ENCODE assay signal across 10 cellular contexts in the genomic region with DNA sequence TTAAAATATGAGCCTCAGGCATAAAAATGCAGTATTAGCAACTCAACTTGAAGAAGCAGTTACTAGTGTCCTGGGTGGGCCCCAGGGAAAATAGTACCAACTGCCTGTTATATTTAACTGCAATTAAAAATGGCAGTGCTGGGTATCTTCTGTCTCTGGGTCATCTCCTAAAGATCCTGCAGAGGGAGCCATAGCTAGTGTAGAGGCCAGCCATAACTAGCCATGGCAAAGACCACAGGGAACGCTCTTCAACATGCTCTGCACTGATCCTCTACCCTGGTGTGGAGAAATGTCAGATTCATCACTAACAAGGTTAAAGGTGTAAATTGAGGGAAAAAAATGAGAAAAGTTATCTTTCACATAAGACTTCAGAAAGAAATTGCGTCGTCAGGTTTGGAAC.
DNase-seq lines count a peak whose midpoint lies in the region; ATAC-seq and TF ChIP-seq lines count a peak whose summit lies in the region.
"Had no signal": no experiment of that assay in that cellular context is flagged by ENCODE, and none has a peak within 500 bp of the region (broad histone marks: within the 10 kb centered on the region; RNA-seq: fewer than 3 reads in every experiment).

No MANE protein-coding gene starts in this region.

- H3K4me3 ChIP-seq in AG04449 (ENCODE audit: low read depth, low read length) (no peak overlapping the region), GM12864 (ENCODE audit: low read depth, low read length) (no peak overlapping the region)

- POLR2A ChIA-PET in AG04449 (lab: Yijun Ruan, JAX), result no interaction called here

- ATAC-seq in SK-N-SH treated with all-trans-retinoic acid at 6 μM for 48 hours, result peak; percentile 80
- ATAC-seq in left ventricle myocardium superior, result peak; percentile 61
- ATAC-seq in GM21528 (IDR thresholded peaks at IDR 0.05; ENCODE audit: low FRiP score, unreplicated experiment), result no peak
- no peak for ATAC-seq in HG03139 (IDR thresholded peaks at IDR 0.05; ENCODE audit: unreplicated experiment)
- ATAC-seq: activated T-helper 17 cell treated with anti-CD3 and anti-CD28 coated beads, Interleukin-2, amount 50 U/mL, for 72 hours had no signal

- intact Hi-C loops in left ventricle myocardium superior (cut with micrococcal nuclease), result no loop called here

- CTCF ChIA-PET in AG04449 (lab: Yijun Ruan, JAX), result interaction anchor here (0.7 to 3.5 kb wide), 3 partner anchors 8 to 366 kb away, joined by 3 to 19 read pairs (median 3); no protein-coding TSS in a partner anchor

- DNase-seq in AG04449 (ENCODE audit: low read depth, low spot score) (no peak), GM12864 (ENCODE audit: low read depth) (no peak), left ventricle myocardium superior (no peak)
- DNase-seq in effector CD8-positive, alpha-beta T cell (lab: John Stamatoyannopoulos, UW), result no peak
- no peak for DNase-seq in stimulated activated CD4-positive, alpha-beta T cell treated with anti-CD3 and anti-CD28 coated beads, Interleukin-2, amount 100 ng/mL, for 48 hours
- DNase-seq: DND-41 had no signal

- TF ChIP-seq CTCF in AG04449 (IDR thresholded peaks at IDR 0.05; ENCODE audit: insufficient read depth, low read length, missing control alignments) (peak; percentile 17), GM12864 (IDR thresholded peaks at IDR 0.05; ENCODE audit: low read depth, low read length, missing control alignments) (peak; percentile 13)

TF ChIP-seq in SK-N-SH treated with all-trans-retinoic acid at 6 μM for 48 hours, 23 proteins besides CTCF, POLR2A, EP300 and RAD21:
- TF ChIP-seq, protein P1, sequence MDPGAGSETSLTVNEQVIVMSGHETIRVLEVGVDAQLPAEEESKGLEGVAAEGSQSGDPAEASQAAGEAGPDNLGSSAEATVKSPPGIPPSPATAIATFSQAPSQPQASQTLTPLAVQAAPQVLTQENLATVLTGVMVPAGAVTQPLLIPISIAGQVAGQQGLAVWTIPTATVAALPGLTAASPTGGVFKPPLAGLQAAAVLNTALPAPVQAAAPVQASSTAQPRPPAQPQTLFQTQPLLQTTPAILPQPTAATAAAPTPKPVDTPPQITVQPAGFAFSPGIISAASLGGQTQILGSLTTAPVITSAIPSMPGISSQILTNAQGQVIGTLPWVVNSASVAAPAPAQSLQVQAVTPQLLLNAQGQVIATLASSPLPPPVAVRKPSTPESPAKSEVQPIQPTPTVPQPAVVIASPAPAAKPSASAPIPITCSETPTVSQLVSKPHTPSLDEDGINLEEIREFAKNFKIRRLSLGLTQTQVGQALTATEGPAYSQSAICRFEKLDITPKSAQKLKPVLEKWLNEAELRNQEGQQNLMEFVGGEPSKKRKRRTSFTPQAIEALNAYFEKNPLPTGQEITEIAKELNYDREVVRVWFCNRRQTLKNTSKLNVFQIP (CRISPR knock-in tag; IDR thresholded peaks at IDR 0.05; ENCODE audit: borderline replicate concordance, low read depth), result no peak
- TF ChIP-seq ZFP3 (CRISPR knock-in tag; IDR thresholded peaks at IDR 0.05), result no peak
- TF ChIP-seq, protein P2, sequence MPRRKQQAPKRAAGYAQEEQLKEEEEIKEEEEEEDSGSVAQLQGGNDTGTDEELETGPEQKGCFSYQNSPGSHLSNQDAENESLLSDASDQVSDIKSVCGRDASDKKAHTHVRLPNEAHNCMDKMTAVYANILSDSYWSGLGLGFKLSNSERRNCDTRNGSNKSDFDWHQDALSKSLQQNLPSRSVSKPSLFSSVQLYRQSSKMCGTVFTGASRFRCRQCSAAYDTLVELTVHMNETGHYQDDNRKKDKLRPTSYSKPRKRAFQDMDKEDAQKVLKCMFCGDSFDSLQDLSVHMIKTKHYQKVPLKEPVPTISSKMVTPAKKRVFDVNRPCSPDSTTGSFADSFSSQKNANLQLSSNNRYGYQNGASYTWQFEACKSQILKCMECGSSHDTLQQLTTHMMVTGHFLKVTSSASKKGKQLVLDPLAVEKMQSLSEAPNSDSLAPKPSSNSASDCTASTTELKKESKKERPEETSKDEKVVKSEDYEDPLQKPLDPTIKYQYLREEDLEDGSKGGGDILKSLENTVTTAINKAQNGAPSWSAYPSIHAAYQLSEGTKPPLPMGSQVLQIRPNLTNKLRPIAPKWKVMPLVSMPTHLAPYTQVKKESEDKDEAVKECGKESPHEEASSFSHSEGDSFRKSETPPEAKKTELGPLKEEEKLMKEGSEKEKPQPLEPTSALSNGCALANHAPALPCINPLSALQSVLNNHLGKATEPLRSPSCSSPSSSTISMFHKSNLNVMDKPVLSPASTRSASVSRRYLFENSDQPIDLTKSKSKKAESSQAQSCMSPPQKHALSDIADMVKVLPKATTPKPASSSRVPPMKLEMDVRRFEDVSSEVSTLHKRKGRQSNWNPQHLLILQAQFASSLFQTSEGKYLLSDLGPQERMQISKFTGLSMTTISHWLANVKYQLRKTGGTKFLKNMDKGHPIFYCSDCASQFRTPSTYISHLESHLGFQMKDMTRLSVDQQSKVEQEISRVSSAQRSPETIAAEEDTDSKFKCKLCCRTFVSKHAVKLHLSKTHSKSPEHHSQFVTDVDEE (CRISPR knock-in tag; IDR thresholded peaks at IDR 0.05), result no peak
- no peak for TF ChIP-seq OSR1 (CRISPR knock-in tag; IDR thresholded peaks at IDR 0.05)
- TF ChIP-seq ESRRG (CRISPR knock-in tag; IDR thresholded peaks at IDR 0.05), result no peak
- TF ChIP-seq ARNTL (CRISPR knock-in tag; IDR thresholded peaks at IDR 0.05; ENCODE audit: borderline replicate concordance, low read depth), result no peak
- no peak for TF ChIP-seq SNAI2 (CRISPR knock-in tag; IDR thresholded peaks at IDR 0.05)
- TF ChIP-seq ZNF565 (CRISPR knock-in tag; conservative IDR thresholded peaks at IDR 0.05; ENCODE audit: low read depth), result no peak
- no peak for TF ChIP-seq TCF4 (CRISPR knock-in tag; IDR thresholded peaks at IDR 0.05; ENCODE audit: borderline replicate concordance)
- TF ChIP-seq, protein P3, sequence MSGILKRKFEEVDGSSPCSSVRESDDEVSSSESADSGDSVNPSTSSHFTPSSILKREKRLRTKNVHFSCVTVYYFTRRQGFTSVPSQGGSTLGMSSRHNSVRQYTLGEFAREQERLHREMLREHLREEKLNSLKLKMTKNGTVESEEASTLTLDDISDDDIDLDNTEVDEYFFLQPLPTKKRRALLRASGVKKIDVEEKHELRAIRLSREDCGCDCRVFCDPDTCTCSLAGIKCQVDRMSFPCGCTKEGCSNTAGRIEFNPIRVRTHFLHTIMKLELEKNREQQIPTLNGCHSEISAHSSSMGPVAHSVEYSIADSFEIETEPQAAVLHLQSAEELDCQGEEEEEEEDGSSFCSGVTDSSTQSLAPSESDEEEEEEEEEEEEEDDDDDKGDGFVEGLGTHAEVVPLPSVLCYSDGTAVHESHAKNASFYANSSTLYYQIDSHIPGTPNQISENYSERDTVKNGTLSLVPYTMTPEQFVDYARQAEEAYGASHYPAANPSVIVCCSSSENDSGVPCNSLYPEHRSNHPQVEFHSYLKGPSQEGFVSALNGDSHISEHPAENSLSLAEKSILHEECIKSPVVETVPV (CRISPR knock-in tag; IDR thresholded peaks at IDR 0.05), result no peak
- no peak for TF ChIP-seq RARB (CRISPR knock-in tag; IDR thresholded peaks at IDR 0.05)
- no peak for TF ChIP-seq CSDC2 (CRISPR knock-in tag; IDR thresholded peaks at IDR 0.05)
- TF ChIP-seq, protein P4, sequence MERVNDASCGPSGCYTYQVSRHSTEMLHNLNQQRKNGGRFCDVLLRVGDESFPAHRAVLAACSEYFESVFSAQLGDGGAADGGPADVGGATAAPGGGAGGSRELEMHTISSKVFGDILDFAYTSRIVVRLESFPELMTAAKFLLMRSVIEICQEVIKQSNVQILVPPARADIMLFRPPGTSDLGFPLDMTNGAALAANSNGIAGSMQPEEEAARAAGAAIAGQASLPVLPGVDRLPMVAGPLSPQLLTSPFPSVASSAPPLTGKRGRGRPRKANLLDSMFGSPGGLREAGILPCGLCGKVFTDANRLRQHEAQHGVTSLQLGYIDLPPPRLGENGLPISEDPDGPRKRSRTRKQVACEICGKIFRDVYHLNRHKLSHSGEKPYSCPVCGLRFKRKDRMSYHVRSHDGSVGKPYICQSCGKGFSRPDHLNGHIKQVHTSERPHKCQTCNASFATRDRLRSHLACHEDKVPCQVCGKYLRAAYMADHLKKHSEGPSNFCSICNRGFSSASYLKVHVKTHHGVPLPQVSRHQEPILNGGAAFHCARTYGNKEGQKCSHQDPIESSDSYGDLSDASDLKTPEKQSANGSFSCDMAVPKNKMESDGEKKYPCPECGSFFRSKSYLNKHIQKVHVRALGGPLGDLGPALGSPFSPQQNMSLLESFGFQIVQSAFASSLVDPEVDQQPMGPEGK (CRISPR knock-in tag; IDR thresholded peaks at IDR 0.05; ENCODE audit: borderline replicate concordance), result no peak
- TF ChIP-seq TOX (CRISPR knock-in tag; IDR thresholded peaks at IDR 0.05; ENCODE audit: borderline replicate concordance), result no peak
TF ChIP-seq in SK-N-SH treated with all-trans-retinoic acid at 6 μM for 48 hours: peak in this region for 0.

Comparison
In these comparisons a context has a peak if more than half of its experiments do, and no peak if none do; other contexts are left out.
1. ATAC-seq: peak in SK-N-SH treated with all-trans-retinoic acid at 6 μM for 48 hours (single experiment) and left ventricle myocardium superior (single experiment); none in GM21528 (single experiment) and HG03139 (single experiment).